In genomic region chr15:68281008-68281407, GRCh38 we compare ENCODE assay signal across 1 cellular context.
TF ChIP-seq lines count a peak whose summit lies in the region.

No MANE protein-coding gene starts in this region.

TF ChIP-seq in GM23338, 12 proteins besides CTCF, POLR2A, EP300 and RAD21 (continued from another document):
- TF ChIP-seq REST (IDR thresholded peaks at IDR 0.05; ENCODE audit: unreplicated experiment) = no peak
- no peak for TF ChIP-seq EZH2phosphoT487 (IDR thresholded peaks at IDR 0.05; ENCODE audit: unreplicated experiment)
- TF ChIP-seq NANOG (IDR thresholded peaks at IDR 0.05; ENCODE audit: borderline replicate concordance) = no peak
